Comparison of ENCODE assay signal across 29 cellular contexts in genomic region chr5:107864793-107865192, GRCh38.
DNase-seq lines count a peak whose midpoint lies in the region; ATAC-seq, FAIRE-seq and TF ChIP-seq lines count a peak whose summit lies in the region.
"Had no signal": no experiment of that assay in that cellular context is flagged by ENCODE, and none has a peak within 500 bp of the region (broad histone marks: within the 10 kb centered on the region; RNA-seq: fewer than 3 reads in every experiment).

No MANE protein-coding gene starts in this region.

- no peaks in the 10 kb centered on the region for H3K27me3 ChIP-seq in right atrium auricular region
- H3K27me3 ChIP-seq: foreskin keratinocyte, SJSA1, suprapubic skin had no signal

- H3K4me3 Mint-ChIP-seq in activated CD4-positive, alpha-beta memory T cell treated with anti-CD3 and anti-CD28 coated beads, Interleukin-2, amount 10 ng/mL, durations not matched to agents 7 days and 5 days = no peak overlapping the region
- no peak overlapping the region for H3K4me3 Mint-ChIP-seq in naive thymus-derived CD8-positive, alpha-beta T cell
- H3K4me3 Mint-ChIP-seq: activated CD4-positive, alpha-beta T cell treated with anti-CD3 and anti-CD28 coated beads for 36 hours; activated naive CD4-positive, alpha-beta T cell treated with anti-CD3 and anti-CD28 coated beads, Interleukin-2, amount 50 U/mL, for 24 hours; CD8-positive, alpha-beta memory T cell; endodermal cell; immature natural killer cell; neural crest cell; stimulated activated effector memory CD8-positive, alpha-beta T cell treated with anti-CD3 and anti-CD28 coated beads, Interleukin-12 subunit alpha, Interleukin-12 subunit beta, amount 100 ng/mL, for 72 hours had no signal

- H3K4me3 ChIP-seq in choroid plexus epithelial cell (ENCODE audit: low read depth, low read length) (no peak overlapping the region), foreskin fibroblast (ENCODE audit: low read depth in 1 of 2, low read length in 2 of 2) (no peak overlapping the region), right atrium auricular region (no peak overlapping the region)
- H3K4me3 ChIP-seq: GM12878, mucosa of descending colon, SJSA1, suprapubic skin had no signal

- H3K27ac Mint-ChIP-seq in activated CD4-positive, alpha-beta memory T cell treated with anti-CD3 and anti-CD28 coated beads, Interleukin-2, amount 10 ng/mL, durations not matched to agents 7 days and 5 days = no peak overlapping the region
- no peak overlapping the region for H3K27ac Mint-ChIP-seq in naive thymus-derived CD8-positive, alpha-beta T cell
- H3K27ac Mint-ChIP-seq: activated CD4-positive, alpha-beta T cell treated with anti-CD3 and anti-CD28 coated beads for 36 hours; activated naive CD4-positive, alpha-beta T cell treated with anti-CD3 and anti-CD28 coated beads, Interleukin-2, amount 50 U/mL, for 24 hours; endodermal cell; stimulated activated effector memory CD8-positive, alpha-beta T cell treated with anti-CD3 and anti-CD28 coated beads, Interleukin-12 subunit alpha, Interleukin-12 subunit beta, amount 100 ng/mL, for 72 hours had no signal

- CTCF ChIA-PET in activated CD4-positive, alpha-beta memory T cell treated with anti-CD3 and anti-CD28 coated beads, Interleukin-2, amount 10 ng/mL, durations not matched to agents 7 days and 5 days (lab: Charles Lee) = no interaction called here

- no peaks in the 10 kb centered on the region for H3K4me1 Mint-ChIP-seq in activated CD4-positive, alpha-beta memory T cell treated with anti-CD3 and anti-CD28 coated beads, Interleukin-2, amount 10 ng/mL, durations not matched to agents 7 days and 5 days
- no peaks in the 10 kb centered on the region for H3K4me1 Mint-ChIP-seq in naive thymus-derived CD8-positive, alpha-beta T cell
- H3K4me1 Mint-ChIP-seq: activated CD4-positive, alpha-beta T cell treated with anti-CD3 and anti-CD28 coated beads for 36 hours; activated naive CD4-positive, alpha-beta T cell treated with anti-CD3 and anti-CD28 coated beads, Interleukin-2, amount 50 U/mL, for 24 hours; CD8-positive, alpha-beta memory T cell; neural crest cell; stimulated activated effector memory CD8-positive, alpha-beta T cell treated with anti-CD3 and anti-CD28 coated beads, Interleukin-12 subunit alpha, Interleukin-12 subunit beta, amount 100 ng/mL, for 72 hours had no signal

- no peak for FAIRE-seq in urothelium cell line (lab: Jason Lieb, UNC)
- FAIRE-seq: colon, GM12878, RCC 7860 had no signal

- no peaks in the 10 kb centered on the region for H3K9me3 Mint-ChIP-seq in activated CD4-positive, alpha-beta memory T cell treated with anti-CD3 and anti-CD28 coated beads, Interleukin-2, amount 10 ng/mL, durations not matched to agents 7 days and 5 days
- no peaks in the 10 kb centered on the region for H3K9me3 Mint-ChIP-seq in naive thymus-derived CD8-positive, alpha-beta T cell
- H3K9me3 Mint-ChIP-seq: activated naive CD4-positive, alpha-beta T cell treated with anti-CD3 and anti-CD28 coated beads, Interleukin-2, amount 50 U/mL, for 24 hours; CD8-positive, alpha-beta memory T cell; endodermal cell; immature natural killer cell; stimulated activated effector memory CD8-positive, alpha-beta T cell treated with anti-CD3 and anti-CD28 coated beads, Interleukin-12 subunit alpha, Interleukin-12 subunit beta, amount 100 ng/mL, for 72 hours had no signal

- H3K4me1 ChIP-seq in right atrium auricular region = no peaks in the 10 kb centered on the region
- H3K4me1 ChIP-seq: suprapubic skin had no signal

- ATAC-seq in naive thymus-derived CD8-positive, alpha-beta T cell = no peak
- ATAC-seq: activated CD4-positive, alpha-beta T cell treated with anti-CD3 and anti-CD28 coated beads for 36 hours; foreskin keratinocyte; GM12878; mucosa of descending colon; stimulated activated effector memory CD8-positive, alpha-beta T cell treated with anti-CD3 and anti-CD28 coated beads, Interleukin-12 subunit alpha, Interleukin-12 subunit beta, amount 100 ng/mL, for 72 hours had no signal

- no peak overlapping the region for H3K27ac ChIP-seq in right atrium auricular region
- H3K27ac ChIP-seq: foreskin keratinocyte, SJSA1, suprapubic skin had no signal

- H3K36me3 ChIP-seq in right atrium auricular region = no peaks in the 10 kb centered on the region
- H3K36me3 ChIP-seq: SJSA1 had no signal

- H3K9me3 ChIP-seq in right atrium auricular region = no peaks in the 10 kb centered on the region
- H3K9me3 ChIP-seq: mucosa of descending colon, SJSA1, suprapubic skin had no signal

- TF ChIP-seq CTCF in AG09319 (IDR thresholded peaks at IDR 0.05; ENCODE audit: low read depth, low read length) (no peak), choroid plexus epithelial cell (conservative IDR thresholded peaks at IDR 0.05; ENCODE audit: low read depth, low read length) (no peak), foreskin fibroblast (IDR thresholded peaks at IDR 0.05; ENCODE audit: low read depth, low read length) (no peak), right atrium auricular region (IDR thresholded peaks at IDR 0.05) (no peak)

- no peaks in the 10 kb centered on the region for H3K36me3 Mint-ChIP-seq in activated CD4-positive, alpha-beta memory T cell treated with anti-CD3 and anti-CD28 coated beads, Interleukin-2, amount 10 ng/mL, durations not matched to agents 7 days and 5 days (ENCODE audit: low read depth)
- H3K36me3 Mint-ChIP-seq in naive thymus-derived CD8-positive, alpha-beta T cell = peaks cover 13 to 53% (median 30%) of the 10 kb centered on the region in 3 donors
- H3K36me3 Mint-ChIP-seq: stimulated activated effector memory CD8-positive, alpha-beta T cell treated with anti-CD3 and anti-CD28 coated beads, Interleukin-12 subunit alpha, Interleukin-12 subunit beta, amount 100 ng/mL, for 72 hours had no signal

- POLR2A ChIA-PET in activated CD4-positive, alpha-beta memory T cell treated with anti-CD3 and anti-CD28 coated beads, Interleukin-2, amount 10 ng/mL, durations not matched to agents 7 days and 5 days (lab: Charles Lee) = no interaction called here
- POLR2A ChIA-PET in naive thymus-derived CD8-positive, alpha-beta T cell (lab: Charles Lee) = no interaction called here

- DNase-seq in AG09319 (ENCODE audit: extremely low read depth, low read depth) (peak; percentile 67), H4 (ENCODE audit: low spot score) (peak; percentile 19), choroid plexus epithelial cell (ENCODE audit: low read depth) (peak; percentile 32), foreskin fibroblast (peak; percentile 46 to 71), right atrium auricular region (ENCODE audit: low spot score) (no peak), urothelium cell line (ENCODE audit: low spot score) (no peak)
- DNase-seq in activated CD4-positive, alpha-beta memory T cell treated with anti-CD3 and anti-CD28 coated beads, Interleukin-2, amount 10 ng/mL, durations not matched to agents 7 days and 5 days = no peak
- DNase-seq in naive thymus-derived CD8-positive, alpha-beta T cell = no peak
- DNase-seq: activated CD4-positive, alpha-beta T cell treated with anti-CD3 and anti-CD28 coated beads for 36 hours; aorta; CD8-positive, alpha-beta memory T cell; DMS153; endodermal cell; foreskin keratinocyte; GF-D8; immature natural killer cell; mucosa of descending colon; NCI-H1092; NCI-H2081; NCI-H510A; stimulated activated CD4-positive, alpha-beta T cell treated with anti-CD3 and anti-CD28 coated beads, Interleukin-1b, Interleukin-23, amount 100 ng/mL, for 48 hours had no signal

- no peaks in the 10 kb centered on the region for H3K27me3 Mint-ChIP-seq in activated CD4-positive, alpha-beta memory T cell treated with anti-CD3 and anti-CD28 coated beads, Interleukin-2, amount 10 ng/mL, durations not matched to agents 7 days and 5 days
- no peaks in the 10 kb centered on the region for H3K27me3 Mint-ChIP-seq in naive thymus-derived CD8-positive, alpha-beta T cell
- H3K27me3 Mint-ChIP-seq: activated CD4-positive, alpha-beta T cell treated with anti-CD3 and anti-CD28 coated beads for 36 hours; activated naive CD4-positive, alpha-beta T cell treated with anti-CD3 and anti-CD28 coated beads, Interleukin-2, amount 50 U/mL, for 24 hours; CD8-positive, alpha-beta memory T cell had no signal

Comparison
In these comparisons a context has a peak if more than half of its experiments do, and no peak if none do; other contexts are left out.
1. DNase-seq: peak in AG09319 (single experiment), H4 (single experiment), choroid plexus epithelial cell (single experiment) and foreskin fibroblast (2 of 2); none in right atrium auricular region (single experiment), activated CD4-positive, alpha-beta memory T cell treated with anti-CD3 and anti-CD28 coated beads, Interleukin-2, amount 10 ng/mL, durations not matched to agents 7 days and 5 days (single experiment), urothelium cell line (single experiment) and naive thymus-derived CD8-positive, alpha-beta T cell (0 of 10).